18 cellular contexts compared by ENCODE assay signal in genomic region chr3:126106336-126107202, GRCh38.
"Had no signal": no experiment of that assay in that cellular context is flagged by ENCODE, and none has a peak within 500 bp of the region (broad histone marks: within the 10 kb centered on the region; RNA-seq: fewer than 3 reads in every experiment).

No MANE protein-coding gene starts in this region.

- H3K27ac Mint-ChIP-seq: activated CD4-positive, alpha-beta T cell treated with anti-CD3 and anti-CD28 coated beads for 36 hours; activated CD8-positive, alpha-beta T cell treated with anti-CD3 and anti-CD28 coated beads for 36 hours; activated naive CD8-positive, alpha-beta T cell treated with anti-CD3 and anti-CD28 coated beads, Interleukin-2, amount 10 ng/mL, durations not matched to agents 7 days and 5 days; activated T-helper 1 cell treated with anti-CD3 and anti-CD28 coated beads, Interleukin-12 subunit alpha, Interleukin-12 subunit beta, Interleukin-2, Interleukin-4 antibody, amounts not matched to agents 30 ng/mL and 10 ng/mL and 1 ng/mL, durations not matched to agents 14 hours and 24 hours and 36 hours; effector memory CD8-positive, alpha-beta T cell; stimulated activated naive B cell treated with anti-CD40 and anti-IgM and Interleukin-4, amounts not matched to agents 10 μg/mL and 1 μg/mL and 100 μg/mL, for 72 hours; T-helper 17 cell had no signal

- H3K36me3 ChIP-seq: brain microvascular endothelial cell had no signal

- H3K36me3 Mint-ChIP-seq: activated naive CD8-positive, alpha-beta T cell treated with anti-CD3 and anti-CD28 coated beads, Interleukin-2, amount 10 ng/mL, durations not matched to agents 7 days and 5 days; stimulated activated naive B cell treated with anti-CD40 and anti-IgM and Interleukin-4, amounts not matched to agents 10 μg/mL and 1 μg/mL and 100 μg/mL, for 72 hours had no signal

- H3K9me3 Mint-ChIP-seq: activated CD8-positive, alpha-beta T cell treated with anti-CD3 and anti-CD28 coated beads for 36 hours; activated naive CD8-positive, alpha-beta T cell treated with anti-CD3 and anti-CD28 coated beads, Interleukin-2, amount 10 ng/mL, durations not matched to agents 7 days and 5 days; activated T-helper 1 cell treated with anti-CD3 and anti-CD28 coated beads, Interleukin-12 subunit alpha, Interleukin-12 subunit beta, Interleukin-2, Interleukin-4 antibody, amounts not matched to agents 30 ng/mL and 10 ng/mL and 1 ng/mL, durations not matched to agents 14 hours and 24 hours and 36 hours; effector memory CD8-positive, alpha-beta T cell; stimulated activated naive B cell treated with anti-CD40 and anti-IgM and Interleukin-4, amounts not matched to agents 10 μg/mL and 1 μg/mL and 100 μg/mL, for 72 hours had no signal

- H3K27me3 ChIP-seq: brain microvascular endothelial cell, pancreas had no signal

- H3K27me3 Mint-ChIP-seq: activated CD4-positive, alpha-beta T cell treated with anti-CD3 and anti-CD28 coated beads for 36 hours; activated CD8-positive, alpha-beta T cell treated with anti-CD3 and anti-CD28 coated beads for 36 hours; activated naive CD8-positive, alpha-beta T cell treated with anti-CD3 and anti-CD28 coated beads, Interleukin-2, amount 10 ng/mL, durations not matched to agents 7 days and 5 days had no signal

- H3K4me1 ChIP-seq: pancreas had no signal

- H3K27ac ChIP-seq: brain microvascular endothelial cell, pancreas, skin epidermis had no signal

- H3K4me1 Mint-ChIP-seq: activated CD4-positive, alpha-beta T cell treated with anti-CD3 and anti-CD28 coated beads for 36 hours; activated naive CD8-positive, alpha-beta T cell treated with anti-CD3 and anti-CD28 coated beads, Interleukin-2, amount 10 ng/mL, durations not matched to agents 7 days and 5 days; stimulated activated naive B cell treated with anti-CD40 and anti-IgM and Interleukin-4, amounts not matched to agents 10 μg/mL and 1 μg/mL and 100 μg/mL, for 72 hours had no signal

- ATAC-seq: activated CD4-positive, alpha-beta T cell treated with anti-CD3 and anti-CD28 coated beads for 36 hours; activated CD8-positive, alpha-beta T cell treated with anti-CD3 and anti-CD28 coated beads for 36 hours; effector memory CD8-positive, alpha-beta T cell; pancreas; stimulated activated naive B cell treated with anti-CD40 and anti-IgM and Interleukin-4, amounts not matched to agents 10 μg/mL and 1 μg/mL and 100 μg/mL, for 72 hours; T-helper 17 cell had no signal

- H3K9me3 ChIP-seq: pancreas had no signal

- H3K4me3 ChIP-seq: pancreas, skin epidermis had no signal

- DNase-seq: activated CD4-positive, alpha-beta T cell treated with anti-CD3 and anti-CD28 coated beads for 36 hours; activated CD8-positive, alpha-beta T cell treated with anti-CD3 and anti-CD28 coated beads for 36 hours; activated naive CD4-positive, alpha-beta T cell; activated naive CD8-positive, alpha-beta T cell treated with anti-CD3 and anti-CD28 coated beads, Interleukin-2, amount 10 ng/mL, durations not matched to agents 7 days and 5 days; brain microvascular endothelial cell; cerebellar nuclear complex; dermis blood vessel endothelial cell; effector memory CD8-positive, alpha-beta T cell; mesendoderm; SHP77 treated with DMSO at 0.1 percent for 48 hours; stimulated activated CD4-positive, alpha-beta T cell treated with anti-CD3 and anti-CD28 coated beads, Interleukin-15, amount 100 ng/mL, for 24 hours; stimulated activated CD4-positive, alpha-beta T cell treated with anti-CD3 and anti-CD28 coated beads, Interleukin-4, amount 100 ng/mL, for 1 hour; stimulated activated naive B cell treated with anti-CD40 and anti-IgM and Interleukin-4, amounts not matched to agents 10 μg/mL and 1 μg/mL and 100 μg/mL, for 72 hours; trophoblast cell had no signal

- H3K4me3 Mint-ChIP-seq: activated CD4-positive, alpha-beta T cell treated with anti-CD3 and anti-CD28 coated beads for 36 hours; activated CD8-positive, alpha-beta T cell treated with anti-CD3 and anti-CD28 coated beads for 36 hours; activated naive CD8-positive, alpha-beta T cell treated with anti-CD3 and anti-CD28 coated beads, Interleukin-2, amount 10 ng/mL, durations not matched to agents 7 days and 5 days; activated T-helper 1 cell treated with anti-CD3 and anti-CD28 coated beads, Interleukin-12 subunit alpha, Interleukin-12 subunit beta, Interleukin-2, Interleukin-4 antibody, amounts not matched to agents 30 ng/mL and 10 ng/mL and 1 ng/mL, durations not matched to agents 14 hours and 24 hours and 36 hours; effector memory CD8-positive, alpha-beta T cell; stimulated activated naive B cell treated with anti-CD40 and anti-IgM and Interleukin-4, amounts not matched to agents 10 μg/mL and 1 μg/mL and 100 μg/mL, for 72 hours; T-helper 17 cell had no signal
